In the genomic region with DNA sequence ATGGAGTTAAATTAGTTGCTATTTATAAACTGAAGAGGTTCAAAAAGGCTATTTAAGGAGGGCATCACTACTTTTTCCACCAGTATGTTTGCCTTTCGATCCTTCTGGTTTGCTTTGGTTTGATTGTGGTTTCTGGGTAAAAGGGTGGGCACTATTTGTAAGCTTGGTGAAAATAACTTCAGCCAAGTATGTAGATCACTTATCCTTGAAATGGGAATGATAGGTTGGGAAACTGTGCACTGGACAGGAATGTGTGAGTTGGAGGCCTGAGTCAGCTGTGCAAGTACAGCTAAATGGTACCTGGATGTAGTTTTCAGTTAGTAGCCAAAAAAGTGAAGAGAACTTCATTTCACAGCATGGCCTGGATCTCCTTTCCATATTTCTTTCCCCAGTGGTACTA, we compare ENCODE assay signal across 24 cellular contexts.
"Had no signal": no experiment of that assay in that cellular context is flagged by ENCODE, and none has a peak within 500 bp of the region (broad histone marks: within the 10 kb centered on the region; RNA-seq: fewer than 3 reads in every experiment).

No MANE protein-coding gene starts in this region.

- H3K27me3 ChIP-seq: ascending aorta had no signal

- DNase-seq: activated CD4-positive, alpha-beta T cell treated with anti-CD3 and anti-CD28 coated beads for 48 hours; activated CD4-positive, alpha-beta T cell treated with anti-CD3 and anti-CD28 coated beads, Interleukin-2, amount 50 U/mL, for 4 hours; activated CD8-positive, alpha-beta memory T cell treated with anti-CD3 and anti-CD28 coated beads, Interleukin-2, amount 50 U/mL, for 48 hours; activated CD8-positive, alpha-beta T cell treated with anti-CD3 and anti-CD28 coated beads, Interleukin-2, amount 10 ng/mL, durations not matched to agents 7 days and 5 days; activated naive CD4-positive, alpha-beta T cell; activated T-cell treated with anti-CD3 and anti-CD28 coated beads, Interleukin-2, amount 50 U/mL, for 1 hour; amniotic stem cell; caudate nucleus; NCI-H1092; NCI-H1930; NCI-H2171 treated with DMSO at 0.1 percent for 48 hours; NCI-H345; NCI-H510A; NCI-H526 treated with DMSO at 0.1 percent for 48 hours; NCI-H82; OCI-M1; RPMI8226; T-helper 1 cell had no signal

- H3K9me3 ChIP-seq: ascending aorta had no signal

- H3K36me3 ChIP-seq: ascending aorta had no signal

- H3K4me3 ChIP-seq: ascending aorta, SK-N-MC had no signal

- H3K27ac ChIP-seq: ascending aorta, KMS-11, SK-N-MC had no signal

- ATAC-seq: activated CD4-positive, CD25-positive, alpha-beta regulatory T cell treated with anti-CD3 and anti-CD28 coated beads, Interleukin-2, amount 50 U/mL, for 24 hours; activated CD8-positive, alpha-beta T cell treated with anti-CD3 and anti-CD28 coated beads, Interleukin-2, amount 10 ng/mL, durations not matched to agents 7 days and 5 days; Panc1; Right ventricle myocardium inferior had no signal

- H3K9ac ChIP-seq: KMS-11 had no signal

- H3K4me2 ChIP-seq: KMS-11 had no signal

- H3K4me1 ChIP-seq: ascending aorta had no signal
